Comparison of ENCODE assay signal across 12 cellular contexts in the genomic region with DNA sequence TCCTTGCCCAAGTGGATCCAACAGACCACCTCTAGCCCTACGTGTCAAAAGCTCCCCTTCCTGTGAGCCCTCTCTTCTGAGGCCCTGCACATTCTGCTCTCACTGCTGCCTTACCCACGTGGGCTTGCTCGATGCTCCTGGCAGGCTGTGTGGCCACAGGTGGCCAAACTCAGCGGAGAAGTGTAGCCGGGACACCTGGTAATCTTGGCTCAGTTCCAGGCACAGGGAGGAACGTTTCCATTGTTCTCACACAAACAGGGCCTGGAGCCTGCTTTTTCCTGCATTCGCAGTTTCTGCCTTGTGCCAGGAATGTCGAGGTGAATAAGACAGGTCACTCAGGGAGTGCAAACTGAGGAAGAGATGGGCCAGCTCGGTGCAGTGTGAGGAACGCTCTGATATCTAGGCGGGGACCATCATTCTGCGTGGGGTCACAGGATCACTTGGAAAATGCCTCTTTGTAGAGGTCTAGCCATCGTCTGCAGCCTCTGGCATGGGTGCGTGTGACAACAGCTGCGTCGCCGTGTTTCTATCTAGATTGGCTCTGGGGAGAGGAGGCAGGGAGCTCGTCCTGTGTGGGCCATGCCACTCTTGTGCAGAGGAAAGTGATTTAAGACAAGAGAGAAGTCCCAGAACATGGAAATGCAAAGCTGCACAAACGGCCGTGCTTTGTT.
DNase-seq lines count a peak whose midpoint lies in the region; ATAC-seq and TF ChIP-seq lines count a peak whose summit lies in the region.
"Had no signal": no experiment of that assay in that cellular context is flagged by ENCODE, and none has a peak within 500 bp of the region (broad histone marks: within the 10 kb centered on the region; RNA-seq: fewer than 3 reads in every experiment).

No MANE protein-coding gene starts in this region.

- H3K27ac ChIP-seq in IMR-90 (ENCODE audit: insufficient read depth, low read length): no peak overlapping the region
- peak overlapping the region in 2 of 4 donors; percentile 88 to 89 for H3K27ac ChIP-seq in sigmoid colon
- H3K27ac ChIP-seq in SK-N-SH (ENCODE audit: low read depth in 2 of 2, low read length in 1 of 2): no peak overlapping the region; a peak in 1 of 4 replicates

- no peaks in the 10 kb centered on the region for H3K9me2 ChIP-seq in SK-N-SH

- POLR2A ChIA-PET in IMR-90 (lab: Charles Lee; ENCODE audit: unreplicated experiment): no interaction called here
- POLR2A ChIA-PET in SK-N-SH (lab: Yijun Ruan, JAX): no interaction called here

- H3K4ac ChIP-seq in IMR-90 (ENCODE audit: low read depth, low read length): peak overlapping the region; percentile 8; the same call in 1 of the 2 replicates

- CTCF ChIA-PET in IMR-90 (lab: Yijun Ruan, JAX): interaction anchor here (0.6 kb wide), 1 partner anchor 927 kb away, joined by 3 read pairs; no protein-coding TSS in a partner anchor
- CTCF ChIA-PET in SK-N-SH (lab: Yijun Ruan, JAX): interaction anchor here (1.5 to 2.6 kb wide), 5 partner anchors 8 to 203 kb away, joined by 4 to 21 read pairs (median 6); no protein-coding TSS in a partner anchor

- no peaks in the 10 kb centered on the region for H3K4me1 Mint-ChIP-seq in stimulated activated naive CD8-positive, alpha-beta T cell treated with anti-CD3 and anti-CD28 coated beads, Interleukin-15, amount 100 ng/mL, for 72 hours
- H3K4me1 Mint-ChIP-seq: activated CD4-positive, alpha-beta T cell treated with anti-CD3 and anti-CD28 coated beads for 36 hours; activated naive CD8-positive, alpha-beta T cell treated with anti-CD3 and anti-CD28 coated beads, Interleukin-2, amount 50 U/mL, for 24 hours had no signal

- H3K9me3 Mint-ChIP-seq in stimulated activated naive CD8-positive, alpha-beta T cell treated with anti-CD3 and anti-CD28 coated beads, Interleukin-15, amount 100 ng/mL, for 72 hours: no peaks in the 10 kb centered on the region
- H3K9me3 Mint-ChIP-seq: activated naive CD8-positive, alpha-beta T cell treated with anti-CD3 and anti-CD28 coated beads, Interleukin-2, amount 50 U/mL, for 24 hours had no signal

- H2AFZ ChIP-seq in IMR-90 (replicated peaks; ENCODE audit: low read length, poor library complexity) (no peak overlapping the region), SK-N-SH (ENCODE audit: low read depth) (no peak overlapping the region)

- TF ChIP-seq CTCF in IMR-90 (conservative IDR thresholded peaks at IDR 0.05; ENCODE audit: low read depth, low read length) (no peak), cardiac fibroblast (IDR thresholded peaks at IDR 0.05; ENCODE audit: low read depth, low read length) (no peak), sigmoid colon (IDR thresholded peaks at IDR 0.05) (no peak), SK-N-SH (IDR thresholded peaks at IDR 0.05) (no peak)

- no peaks in the 10 kb centered on the region for H3K9me3 ChIP-seq in IMR-90 (ENCODE audit: control insufficient read depth, insufficient read depth, low read length)
- H3K9me3 ChIP-seq in sigmoid colon: no peaks in the 10 kb centered on the region
- H3K9me3 ChIP-seq in SK-N-SH: no peaks in the 10 kb centered on the region

- dilution Hi-C loops in IMR-90 (cut with HindIII; ENCODE audit: low sequenced_read_pairs, unreplicated experiment): no loop called here

- no peak for TF ChIP-seq EP300 in sigmoid colon (IDR thresholded peaks at IDR 0.05)
- TF ChIP-seq EP300 in SK-N-SH (IDR thresholded peaks at IDR 0.05; ENCODE audit: borderline replicate concordance in 1 of 2, low read depth in 1 of 2, low read length in 1 of 2): no peak

- no peak overlapping the region; the same call in 1 of the 2 replicates for H3K23ac ChIP-seq in IMR-90 (ENCODE audit: low read depth, low read length)

- H3K56ac ChIP-seq in IMR-90 (ENCODE audit: extremely low read depth, insufficient read depth, low read length): no peak overlapping the region

- no peaks in the 10 kb centered on the region for H4K20me1 ChIP-seq in IMR-90 (ENCODE audit: insufficient read depth, low read length)
- no peaks in the 10 kb centered on the region for H4K20me1 ChIP-seq in SK-N-SH (ENCODE audit: insufficient read depth)

- peaks cover 36 to 97% of the 10 kb centered on the region in 2 experiments for H3K79me1 ChIP-seq in IMR-90 (ENCODE audit: low read depth in 1 of 2, low read length in 2 of 2)

- H4K91ac ChIP-seq in IMR-90 (ENCODE audit: insufficient read depth, low read depth, low read length): no peak overlapping the region

- WGBS in IMR-90 (ENCODE audit: extremely low coverage in 2 of 2, insufficient read length in 1 of 2), 2 experiments: 79% methylated on average over 11 of the region's 20 CpGs; no CpG with 5 or more reads in 1 of the 2 experiments
- WGBS in sigmoid colon, 2 donors: 28 to 60% methylated on average over 20 of the region's 20 CpGs
- 83% methylated on average over 18 of the region's 20 CpGs for WGBS in SK-N-SH (ENCODE audit: low lambda C conversion rate)

- no peak overlapping the region for H2BK20ac ChIP-seq in IMR-90 (ENCODE audit: low read depth, low read length)

- H2BK15ac ChIP-seq in IMR-90 (ENCODE audit: low read depth, low read length): no peak overlapping the region

- no peak overlapping the region for H4K8ac ChIP-seq in IMR-90 (ENCODE audit: low read depth in 2 of 2, low read length in 2 of 2)

- no TSS peak for BruUV-seq in IMR-90 (replicated peaks; lab: Mats Ljungman, UMichigan)

- no peak for DNase-seq in IMR-90
- DNase-seq in NCI-H2196 (lab: John Stamatoyannopoulos, UW; ENCODE audit: unreplicated experiment): peak; percentile 92
- peak; percentile 51 to 69 for DNase-seq in cardiac fibroblast (ENCODE audit: low read depth in 2 of 2)
- peak; percentile 82 for DNase-seq in sigmoid colon
- DNase-seq in stimulated activated naive CD8-positive, alpha-beta T cell treated with anti-CD3 and anti-CD28 coated beads, Interleukin-15, amount 100 ng/mL, for 72 hours: no peak
- no peak for DNase-seq in putamen (ENCODE audit: low spot score)
- DNase-seq in SK-N-SH: no peak
- no peak for DNase-seq in iPS-NIHi7 (ENCODE audit: extremely low spot score)
- DNase-seq: activated CD4-positive, alpha-beta T cell treated with anti-CD3 and anti-CD28 coated beads for 36 hours; activated naive CD8-positive, alpha-beta T cell treated with anti-CD3 and anti-CD28 coated beads, Interleukin-2, amount 50 U/mL, for 24 hours; right cardiac atrium had no signal

- no peak overlapping the region for H2AK5ac ChIP-seq in IMR-90 (ENCODE audit: low read depth, low read length)

- TF ChIP-seq RAD21 in IMR-90 (IDR thresholded peaks at IDR 0.05; ENCODE audit: low read length): no peak
- no peak for TF ChIP-seq RAD21 in SK-N-SH (IDR thresholded peaks at IDR 0.05; ENCODE audit: low read length)

- H3K79me2 ChIP-seq in SK-N-SH (ENCODE audit: insufficient read depth): peaks cover 15% of the 10 kb centered on the region; the same call in 1 of the 2 replicates

- intact Hi-C loops in IMR-90 (cut with micrococcal nuclease) (no loop called here), sigmoid colon (cut with DNase I) (no loop called here)

- H3K4me3 Mint-ChIP-seq in stimulated activated naive CD8-positive, alpha-beta T cell treated with anti-CD3 and anti-CD28 coated beads, Interleukin-15, amount 100 ng/mL, for 72 hours: no peak overlapping the region
- H3K4me3 Mint-ChIP-seq: activated CD4-positive, alpha-beta T cell treated with anti-CD3 and anti-CD28 coated beads for 36 hours; activated naive CD8-positive, alpha-beta T cell treated with anti-CD3 and anti-CD28 coated beads, Interleukin-2, amount 50 U/mL, for 24 hours had no signal

- no peaks in the 10 kb centered on the region for H3K27me3 Mint-ChIP-seq in stimulated activated naive CD8-positive, alpha-beta T cell treated with anti-CD3 and anti-CD28 coated beads, Interleukin-15, amount 100 ng/mL, for 72 hours
- H3K27me3 Mint-ChIP-seq: activated CD4-positive, alpha-beta T cell treated with anti-CD3 and anti-CD28 coated beads for 36 hours; activated naive CD8-positive, alpha-beta T cell treated with anti-CD3 and anti-CD28 coated beads, Interleukin-2, amount 50 U/mL, for 24 hours had no signal

- H3F3A ChIP-seq in SK-N-SH (replicated peaks; ENCODE audit: insufficient read depth): peaks cover 14% of the 10 kb centered on the region

- H3K4me3 ChIP-seq in IMR-90 (ENCODE audit: insufficient read depth, low read depth, low read length) (no peak overlapping the region), cardiac fibroblast (replicated peaks in 1 of 2; ENCODE audit: low read depth in 2 of 2, low read length in 2 of 2) (no peak overlapping the region), sigmoid colon (no peak overlapping the region), SK-N-SH (ENCODE audit: low read depth in 2 of 2, low read length in 1 of 2) (no peak overlapping the region)

- no peak overlapping the region for H2BK5ac ChIP-seq in IMR-90 (ENCODE audit: low read depth, low read length, poor library complexity, severe bottlenecking)

- H3K27me3 ChIP-seq in IMR-90 (ENCODE audit: control insufficient read depth, insufficient read depth, low read length) (no peaks in the 10 kb centered on the region), sigmoid colon (no peaks in the 10 kb centered on the region), SK-N-SH (ENCODE audit: insufficient read depth) (no peaks in the 10 kb centered on the region)

- no peak for TF ChIP-seq POLR2A in IMR-90 (IDR thresholded peaks at IDR 0.05; ENCODE audit: low read depth, low read length)
- TF ChIP-seq POLR2A in sigmoid colon (IDR thresholded peaks at IDR 0.05): no peak

- H4K5ac ChIP-seq in IMR-90 (ENCODE audit: low read depth, low read length): no peak overlapping the region

- peaks cover 4% of the 10 kb centered on the region; the same call in 1 of the 2 replicates for H3K4me1 ChIP-seq in IMR-90 (ENCODE audit: control insufficient read depth, insufficient read depth, low read length)
- peaks cover 0 to 55% (median 50%) of the 10 kb centered on the region in 4 donors for H3K4me1 ChIP-seq in sigmoid colon
- H3K4me1 ChIP-seq in SK-N-SH (ENCODE audit: control insufficient read depth in 1 of 2, insufficient read depth in 2 of 2, low read depth in 1 of 2, low read length in 1 of 2): peaks cover 0 to 45% of the 10 kb centered on the region in 2 experiments; a peak in 1 of 4 replicates

- H3K4me2 ChIP-seq in IMR-90 (ENCODE audit: low read depth, low read length) (no peak overlapping the region), SK-N-SH (no peak overlapping the region)

- H3K9me1 ChIP-seq in IMR-90 (ENCODE audit: insufficient read depth, low read length): peaks cover 38% of the 10 kb centered on the region

- in situ Hi-C loops in IMR-90 (cut with MboI; ENCODE audit: low sequenced_read_pairs): loop anchor here (25.0 kb wide), 1 partner anchor 1462 kb away; no protein-coding TSS in a partner anchor

- no peak overlapping the region for H3K27ac Mint-ChIP-seq in stimulated activated naive CD8-positive, alpha-beta T cell treated with anti-CD3 and anti-CD28 coated beads, Interleukin-15, amount 100 ng/mL, for 72 hours
- H3K27ac Mint-ChIP-seq: activated CD4-positive, alpha-beta T cell treated with anti-CD3 and anti-CD28 coated beads for 36 hours; activated naive CD8-positive, alpha-beta T cell treated with anti-CD3 and anti-CD28 coated beads, Interleukin-2, amount 50 U/mL, for 24 hours had no signal

- H3K9ac ChIP-seq in IMR-90 (ENCODE audit: low read depth, low read length): no peak overlapping the region
- no peak overlapping the region for H3K9ac ChIP-seq in SK-N-SH

- no peak overlapping the region for H3K14ac ChIP-seq in IMR-90 (replicated peaks; ENCODE audit: low read depth, low read length)

- no peak overlapping the region for H2AK9ac ChIP-seq in IMR-90 (replicated peaks; ENCODE audit: low read depth, low read length, poor library complexity)

- H3K18ac ChIP-seq in IMR-90 (ENCODE audit: low read depth, low read length): no peak overlapping the region

- H2BK120ac ChIP-seq in IMR-90 (ENCODE audit: low read depth, low read length): no peak overlapping the region; the same call in 1 of the 2 replicates

- ATAC-seq in IMR-90 (ENCODE audit: low read depth): no peak
- ATAC-seq in stimulated activated naive CD8-positive, alpha-beta T cell treated with anti-CD3 and anti-CD28 coated beads, Interleukin-15, amount 100 ng/mL, for 72 hours: no peak
- ATAC-seq: activated CD4-positive, alpha-beta T cell treated with anti-CD3 and anti-CD28 coated beads for 36 hours; activated naive CD8-positive, alpha-beta T cell treated with anti-CD3 and anti-CD28 coated beads, Interleukin-2, amount 50 U/mL, for 24 hours; HCT116; right cardiac atrium had no signal

- H3K36me3 ChIP-seq in IMR-90 (ENCODE audit: control insufficient read depth, insufficient read depth, low read length): peaks cover 48% of the 10 kb centered on the region
- peaks cover 0 to 14% (median 6%) of the 10 kb centered on the region in 4 donors for H3K36me3 ChIP-seq in sigmoid colon
- H3K36me3 ChIP-seq in SK-N-SH (replicated peaks in 1 of 2; ENCODE audit: control insufficient read depth in 1 of 2, insufficient read depth in 2 of 2, low read length in 1 of 2): peaks cover 34 to 36% of the 10 kb centered on the region in 2 experiments

Comparison
In these comparisons a context has a peak if more than half of its experiments do, and no peak if none do; other contexts are left out.
1. DNase-seq: peak in NCI-H2196 (single experiment), cardiac fibroblast (2 of 2) and sigmoid colon (single experiment); none in IMR-90 (single experiment), stimulated activated naive CD8-positive, alpha-beta T cell treated with anti-CD3 and anti-CD28 coated beads, Interleukin-15, amount 100 ng/mL, for 72 hours (0 of 2), putamen (single experiment), SK-N-SH (single experiment) and iPS-NIHi7 (single experiment).